ENCODE assay signal across 8 cellular contexts in genomic region chr22:35894937-35895708, GRCh38.
DNase-seq lines count a peak whose midpoint lies in the region; ATAC-seq and TF ChIP-seq lines count a peak whose summit lies in the region.

No MANE protein-coding gene starts in this region.

- H3K27me3 Mint-ChIP-seq in progenitor cell of endocrine pancreas = no peaks in the 10 kb centered on the region
- H3K27me3 Mint-ChIP-seq in naive thymus-derived CD8-positive, alpha-beta T cell = peaks cover 5 to 20% (median 11%) of the 10 kb centered on the region in 5 donors

- H3K36me3 ChIP-seq in SK-N-SH (replicated peaks in 1 of 2; ENCODE audit: control insufficient read depth in 1 of 2, insufficient read depth in 2 of 2, low read length in 1 of 2) = no peaks in the 10 kb centered on the region

- CTCF ChIA-PET in SK-N-SH (lab: Yijun Ruan, JAX) = interaction anchor here (0.6 to 4.7 kb wide), 9 partner anchors 14 to 238 kb away, joined by 3 to 23 read pairs (median 4); no protein-coding TSS in a partner anchor

- H3K27ac Mint-ChIP-seq in progenitor cell of endocrine pancreas = peak overlapping the region; percentile 17
- H3K27ac Mint-ChIP-seq in naive thymus-derived CD8-positive, alpha-beta T cell = no peak overlapping the region

- ATAC-seq in GM21786 (IDR thresholded peaks at IDR 0.05; ENCODE audit: unreplicated experiment) = no peak
- ATAC-seq in naive thymus-derived CD8-positive, alpha-beta T cell = no peak
- no peak for ATAC-seq in HG03378 (IDR thresholded peaks at IDR 0.05; ENCODE audit: unreplicated experiment)

- H2AFZ ChIP-seq in SK-N-SH (ENCODE audit: low read depth) = no peak overlapping the region

- H3K36me3 Mint-ChIP-seq in progenitor cell of endocrine pancreas (ENCODE audit: insufficient read depth) = peaks cover 5% of the 10 kb centered on the region
- no peaks in the 10 kb centered on the region for H3K36me3 Mint-ChIP-seq in naive thymus-derived CD8-positive, alpha-beta T cell

- peaks cover 50 to 57% of the 10 kb centered on the region in 2 experiments for H3K4me1 ChIP-seq in SK-N-SH (ENCODE audit: control insufficient read depth in 1 of 2, insufficient read depth in 2 of 2, low read depth in 1 of 2, low read length in 1 of 2)

- H3K79me2 ChIP-seq in SK-N-SH (ENCODE audit: insufficient read depth) = peaks cover 95% of the 10 kb centered on the region

- no peaks in the 10 kb centered on the region for H3K9me2 ChIP-seq in SK-N-SH

- no peaks in the 10 kb centered on the region for H3K9me3 ChIP-seq in SK-N-SH

- H3K4me2 ChIP-seq in SK-N-SH = no peak overlapping the region; the same call in 1 of the 2 replicates

- no peak for TF ChIP-seq EP300 in SK-N-SH (IDR thresholded peaks at IDR 0.05; ENCODE audit: borderline replicate concordance in 1 of 2, low read depth in 1 of 2, low read length in 1 of 2)

- DNase-seq in COLO829 (ENCODE audit: low spot score) = peak; percentile 86
- peak; percentile 29 for DNase-seq in SK-N-SH
- DNase-seq in globus pallidus (ENCODE audit: low spot score) = peak; percentile 67
- DNase-seq in progenitor cell of endocrine pancreas (ENCODE audit: low spot score, unreplicated experiment) = no peak
- no peak for DNase-seq in HK-2 (ENCODE audit: unreplicated experiment)
- DNase-seq in naive thymus-derived CD8-positive, alpha-beta T cell = no peak

- no peak overlapping the region for H3K9ac ChIP-seq in SK-N-SH

- H4K20me1 ChIP-seq in SK-N-SH (ENCODE audit: insufficient read depth) = peaks cover 94% of the 10 kb centered on the region

- H3K9me3 Mint-ChIP-seq in progenitor cell of endocrine pancreas (ENCODE audit: low read depth) = no peaks in the 10 kb centered on the region
- no peaks in the 10 kb centered on the region for H3K9me3 Mint-ChIP-seq in naive thymus-derived CD8-positive, alpha-beta T cell

- 76% methylated on average over 7 of the region's 7 CpGs for WGBS in SK-N-SH (ENCODE audit: low lambda C conversion rate)

- H3K4me3 Mint-ChIP-seq in progenitor cell of endocrine pancreas (ENCODE audit: low read depth) = no peak overlapping the region
- H3K4me3 Mint-ChIP-seq in naive thymus-derived CD8-positive, alpha-beta T cell = peak overlapping the region in 1 of 10 donors; percentile 34

- POLR2A ChIA-PET in SK-N-SH (lab: Yijun Ruan, JAX) = interaction anchor here (0.9 kb wide), 1 partner anchor 12 kb away, joined by 3 read pairs; no protein-coding TSS in a partner anchor
- POLR2A ChIA-PET in naive thymus-derived CD8-positive, alpha-beta T cell (lab: Charles Lee) = no interaction called here

- H3K27me3 ChIP-seq in SK-N-SH (ENCODE audit: insufficient read depth) = no peaks in the 10 kb centered on the region

- peaks cover 17% of the 10 kb centered on the region for H3F3A ChIP-seq in SK-N-SH (replicated peaks; ENCODE audit: insufficient read depth)

- TF ChIP-seq RAD21 in SK-N-SH (IDR thresholded peaks at IDR 0.05; ENCODE audit: low read length) = peak; percentile 10; the same call in 1 of the 2 replicates

- TF ChIP-seq CTCF in SK-N-SH (IDR thresholded peaks at IDR 0.05) = no peak
- TF ChIP-seq CTCF in progenitor cell of endocrine pancreas (IDR thresholded peaks at IDR 0.05; ENCODE audit: unreplicated experiment) = no peak

- peaks cover 26% of the 10 kb centered on the region for H3K4me1 Mint-ChIP-seq in progenitor cell of endocrine pancreas (ENCODE audit: low read depth)
- peaks cover 0 to 6% (median under 1%) of the 10 kb centered on the region in 4 donors for H3K4me1 Mint-ChIP-seq in naive thymus-derived CD8-positive, alpha-beta T cell

- H3K4me3 ChIP-seq in SK-N-SH (ENCODE audit: low read depth in 2 of 2, low read length in 1 of 2) = no peak overlapping the region

- H3K27ac ChIP-seq in SK-N-SH (ENCODE audit: low read depth in 2 of 2, low read length in 1 of 2) = peak overlapping the region in 1 of 2 experiments; percentile 93; a peak in 2 of 4 replicates

TF ChIP-seq in SK-N-SH, 30 proteins besides CTCF, POLR2A, EP300 and RAD21:
- TF ChIP-seq YY1 (IDR thresholded peaks at IDR 0.05; ENCODE audit: low read depth) (no peak), RCOR1 (IDR thresholded peaks at IDR 0.05; ENCODE audit: low read length) (peak; percentile 32; the same call in 1 of the 2 replicates), JUND (IDR thresholded peaks at IDR 0.05) (no peak), PBX3 (IDR thresholded peaks at IDR 0.05) (no peak)

Comparison
In these comparisons a context has a peak if more than half of its experiments do, and no peak if none do; other contexts are left out.
1. DNase-seq: peak in COLO829 (single experiment), SK-N-SH (single experiment) and globus pallidus (single experiment); none in progenitor cell of endocrine pancreas (single experiment), HK-2 (single experiment) and naive thymus-derived CD8-positive, alpha-beta T cell (0 of 10).